13 cellular contexts compared by ENCODE assay signal in the genomic region with DNA sequence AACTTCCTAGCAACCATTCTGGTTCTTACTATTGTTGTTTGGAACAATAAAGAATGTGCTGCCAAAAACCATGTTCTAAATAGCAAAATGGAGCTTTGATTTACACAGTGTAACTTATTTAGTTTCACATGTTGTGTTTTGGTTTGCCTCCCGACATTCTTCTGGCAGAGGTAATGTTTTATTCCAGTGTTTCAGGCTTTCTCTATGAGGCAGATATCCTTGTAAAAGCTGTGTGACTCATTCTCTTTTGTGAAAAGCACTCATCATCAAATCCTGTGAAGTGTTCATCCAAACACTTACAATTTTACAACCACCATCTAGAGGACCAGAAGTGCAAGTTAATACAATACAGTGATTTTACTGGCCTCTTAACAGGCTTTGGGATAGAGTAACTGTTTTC.
DNase-seq lines count a peak whose midpoint lies in the region; TF ChIP-seq lines count a peak whose summit lies in the region.
"Had no signal": no experiment of that assay in that cellular context is flagged by ENCODE, and none has a peak within 500 bp of the region (broad histone marks: within the 10 kb centered on the region; RNA-seq: fewer than 3 reads in every experiment).

No MANE protein-coding gene starts in this region.

- no peaks in the 10 kb centered on the region for H4K20me1 ChIP-seq in H9 (ENCODE audit: control insufficient read depth, insufficient read depth, insufficient read length)

- H3K9ac ChIP-seq in H9 (ENCODE audit: extremely low read depth, insufficient read length, low read length), result no peak overlapping the region

- H4K91ac ChIP-seq in H9 (ENCODE audit: insufficient read length, low read depth, low read length), result no peak overlapping the region

- H2AK5ac ChIP-seq in H9 (ENCODE audit: insufficient read length, low read length), result no peak overlapping the region

- H3K27ac ChIP-seq in AG04450 (ENCODE audit: low read depth, low read length) (no peak overlapping the region), H9 (ENCODE audit: insufficient read length, low read depth, low read length) (no peak overlapping the region)
- H3K27ac ChIP-seq: lower lobe of right lung, upper lobe of left lung had no signal

- POLR2A ChIA-PET in AG04450 (lab: Yijun Ruan, JAX), result no interaction called here

- no CpG with 5 or more reads among the region's 1 CpG for WGBS in H9 (ENCODE audit: extremely low coverage, insufficient read length, low lambda C conversion rate)

- H2AFZ ChIP-seq in H9 (ENCODE audit: low read length), result no peak overlapping the region

- H3K56ac ChIP-seq in H9 (ENCODE audit: insufficient read length, low read depth, low read length), result no peak overlapping the region

- no peak overlapping the region for H2BK15ac ChIP-seq in H9 (ENCODE audit: low read depth, low read length)

- H3K4ac ChIP-seq in H9 (ENCODE audit: low read depth, low read length), result no peak overlapping the region

- no peak overlapping the region for H4K8ac ChIP-seq in H9 (replicated peaks; ENCODE audit: insufficient read length, low read depth, low read length)

- no peak overlapping the region for H2BK12ac ChIP-seq in H9 (ENCODE audit: insufficient read length, low read depth, low read length)

- in situ Hi-C loops in astrocyte of the spinal cord (cut with HindIII; ENCODE audit: low sequenced_read_pairs), result no loop called here

- no peaks in the 10 kb centered on the region for H3K27me3 Mint-ChIP-seq in H9 (ENCODE audit: low read depth)
- H3K27me3 Mint-ChIP-seq: CD4-positive, alpha-beta memory T cell; IgD-negative memory B cell had no signal

- no peak overlapping the region for H3K23ac ChIP-seq in H9 (ENCODE audit: insufficient read length, low read depth, low read length)

- H3K4me3 Mint-ChIP-seq in H9, result no peak overlapping the region
- H3K4me3 Mint-ChIP-seq: CD4-positive, alpha-beta memory T cell; IgD-negative memory B cell had no signal

- no peak overlapping the region for H3K4me2 ChIP-seq in H9 (ENCODE audit: insufficient read depth, insufficient read length, low read length)

- no peak overlapping the region for H3K4me3 ChIP-seq in AG04450 (ENCODE audit: low read depth, low read length)
- no peak overlapping the region for H3K4me3 ChIP-seq in astrocyte of the spinal cord (ENCODE audit: low read depth, low read length)
- H3K4me3 ChIP-seq: lower lobe of right lung, upper lobe of left lung had no signal

- TF ChIP-seq CTCF in AG04450 (IDR thresholded peaks at IDR 0.05; ENCODE audit: low read depth, low read length) (no peak), astrocyte of the spinal cord (IDR thresholded peaks at IDR 0.05; ENCODE audit: low read depth, low read length) (no peak), H9 (conservative IDR thresholded peaks at IDR 0.05) (no peak)

- CTCF ChIA-PET in AG04450 (lab: Charles Lee), result no interaction called here

- H4K5ac ChIP-seq in H9 (ENCODE audit: insufficient read length, low read depth, low read length), result no peak overlapping the region

- H2BK20ac ChIP-seq in H9 (ENCODE audit: low read depth, low read length, poor library complexity, severe bottlenecking), result no peak overlapping the region

- H3K18ac ChIP-seq in H9 (ENCODE audit: insufficient read length, low read depth, low read length), result no peak overlapping the region

- H3K23me2 ChIP-seq in H9 (ENCODE audit: insufficient read length, low read depth, low read length, poor library complexity, severe bottlenecking), result no peaks in the 10 kb centered on the region

- H3K79me1 ChIP-seq in H9 (ENCODE audit: insufficient read depth, low read depth, low read length, poor library complexity, severe bottlenecking), result no peaks in the 10 kb centered on the region

- H3K36me3 Mint-ChIP-seq in H9 (ENCODE audit: insufficient read depth in 1 of 3, low read depth in 3 of 3), result no peaks in the 10 kb centered on the region
- H3K36me3 Mint-ChIP-seq: CD4-positive, alpha-beta memory T cell had no signal

- no peak overlapping the region for H3K27ac Mint-ChIP-seq in H9
- H3K27ac Mint-ChIP-seq: CD4-positive, alpha-beta memory T cell; IgD-negative memory B cell had no signal

- H3K9me3 ChIP-seq in AG04450 (ENCODE audit: control insufficient read depth, insufficient read depth, low read length) (no peaks in the 10 kb centered on the region), H9 (ENCODE audit: control insufficient read depth, low read depth, low read length) (no peaks in the 10 kb centered on the region)
- H3K9me3 ChIP-seq: lower lobe of right lung, upper lobe of left lung had no signal

- H3K27me3 ChIP-seq in AG04450 (ENCODE audit: control insufficient read depth, insufficient read depth, low read length) (no peaks in the 10 kb centered on the region), H9 (ENCODE audit: insufficient read depth, low read length) (no peaks in the 10 kb centered on the region)
- H3K27me3 ChIP-seq: upper lobe of left lung had no signal

- no peaks in the 10 kb centered on the region for H3K79me2 ChIP-seq in H9 (ENCODE audit: insufficient read depth, low read length)

- no peaks in the 10 kb centered on the region for H3K9me3 Mint-ChIP-seq in H9

- H3K14ac ChIP-seq in H9 (ENCODE audit: insufficient read depth, low read length), result no peak overlapping the region

- H2BK5ac ChIP-seq in H9 (ENCODE audit: insufficient read length, low read length), result no peak overlapping the region

- no peaks in the 10 kb centered on the region; the same call in 1 of the 2 replicates for H3K4me1 ChIP-seq in H9 (ENCODE audit: insufficient read depth, low read length)
- H3K4me1 ChIP-seq: lower lobe of right lung, upper lobe of left lung had no signal

- DNase-seq in AG04450 (ENCODE audit: low read depth, low spot score), result peak; percentile 18
- peak; percentile 56 for DNase-seq in HS-5 (ENCODE audit: low read depth)
- DNase-seq in astrocyte of the spinal cord (ENCODE audit: low read depth, low spot score), result peak; percentile 82
- peak; percentile 10 for DNase-seq in left kidney (ENCODE audit: low read depth, low spot score)
- no peak for DNase-seq in H9
- no peak for DNase-seq in NCI-H1930 (lab: John Stamatoyannopoulos, UW)
- no peak for DNase-seq in SK-N-DZ (ENCODE audit: low spot score)
- DNase-seq in DMS114 treated with DMSO at 0.1 percent for 48 hours (lab: John Stamatoyannopoulos, UW; ENCODE audit: unreplicated experiment), result no peak
- DNase-seq: CD4-positive, alpha-beta memory T cell; lower lobe of right lung; NCI-H524 treated with DMSO at 0.1 percent for 48 hours; upper lobe of left lung had no signal

- H3T11ph ChIP-seq in H9 (ENCODE audit: low read length), result no peak overlapping the region

- no peak overlapping the region for H2BK120ac ChIP-seq in H9 (ENCODE audit: low read depth, low read length, poor library complexity, severe bottlenecking)

- H3K4me1 Mint-ChIP-seq in H9, result peaks cover 10 to 17% of the 10 kb centered on the region in 2 experiments
- H3K4me1 Mint-ChIP-seq: CD4-positive, alpha-beta memory T cell had no signal

Comparison
In these comparisons a context has a peak if more than half of its experiments do, and no peak if none do; other contexts are left out.
1. DNase-seq: peak in AG04450 (single experiment), HS-5 (single experiment), astrocyte of the spinal cord (single experiment) and left kidney (single experiment); none in H9 (single experiment), NCI-H1930 (0 of 2), SK-N-DZ (single experiment) and DMS114 treated with DMSO at 0.1 percent for 48 hours (single experiment).